In genomic region chr11:123537726-123538125, GRCh38 we compare ENCODE assay signal across 24 cellular contexts.
DNase-seq lines count a peak whose midpoint lies in the region; ATAC-seq and TF ChIP-seq lines count a peak whose summit lies in the region.
"Had no signal": no experiment of that assay in that cellular context is flagged by ENCODE, and none has a peak within 500 bp of the region (broad histone marks: within the 10 kb centered on the region; RNA-seq: fewer than 3 reads in every experiment).

No MANE protein-coding gene starts in this region.

- TF ChIP-seq POLR2A in thyroid gland (IDR thresholded peaks at IDR 0.05), result no peak

- H3K4me1 Mint-ChIP-seq in WTC11, result peaks cover 52% of the 10 kb centered on the region

- H3K9ac ChIP-seq in iPS-20b (ENCODE audit: low read depth, low read length), result peak overlapping the region; percentile 57

- H3K27ac ChIP-seq in iPS-20b (ENCODE audit: low read length), result peak overlapping the region; percentile 55
- peak overlapping the region in 1 of 3 donors; percentile 31 for H3K27ac ChIP-seq in thyroid gland
- H3K27ac ChIP-seq: RWPE1 had no signal

- peak overlapping the region; percentile 97 for H3K27ac Mint-ChIP-seq in WTC11
- H3K27ac Mint-ChIP-seq: CD4-positive, CD25-positive, alpha-beta regulatory T cell had no signal

- H3K36me3 Mint-ChIP-seq in WTC11, result no peaks in the 10 kb centered on the region
- H3K36me3 Mint-ChIP-seq: CD4-positive, CD25-positive, alpha-beta regulatory T cell had no signal

- no peaks in the 10 kb centered on the region for H3K9me3 ChIP-seq in iPS-20b (ENCODE audit: insufficient read depth, low read depth, low read length)
- no peaks in the 10 kb centered on the region for H3K9me3 ChIP-seq in thyroid gland
- H3K9me3 ChIP-seq: BE2C, Caco-2, MG63 had no signal

- H3K4me1 ChIP-seq in iPS-20b (ENCODE audit: insufficient read depth, low read length), result peaks cover 20% of the 10 kb centered on the region; the same call in 1 of the 2 replicates
- H3K4me1 ChIP-seq in thyroid gland, result peaks cover 5 to 33% of the 10 kb centered on the region in 2 donors
- H3K4me1 ChIP-seq: Caco-2 had no signal

- H3K4me3 ChIP-seq in iPS-20b (ENCODE audit: low read length) (peak overlapping the region; percentile 31; the same call in 1 of the 2 replicates), thyroid gland (replicated peaks in 1 of 3) (no peak overlapping the region)
- H3K4me3 ChIP-seq: MG63 had no signal

- WGBS in thyroid gland, 2 donors, result 91% methylated on average over 4 of the region's 4 CpGs

- H3K36me3 ChIP-seq in iPS-20b (ENCODE audit: insufficient read depth, low read depth, low read length) (no peaks in the 10 kb centered on the region), thyroid gland (no peaks in the 10 kb centered on the region)
- H3K36me3 ChIP-seq: BE2C, MG63 had no signal

- H3K27me3 ChIP-seq in iPS-20b (ENCODE audit: insufficient read depth, low read length) (no peaks in the 10 kb centered on the region), thyroid gland (no peaks in the 10 kb centered on the region)
- H3K27me3 ChIP-seq: BE2C, MG63 had no signal

- H3K4me3 Mint-ChIP-seq in WTC11, result peak overlapping the region; percentile 26; the same call in 1 of the 2 replicates
- H3K4me3 Mint-ChIP-seq: CD4-positive, CD25-positive, alpha-beta regulatory T cell had no signal

- DNase-seq in NOMO-1 treated with DMSO at 0.1 percent for 48 hours (lab: John Stamatoyannopoulos, UW; ENCODE audit: unreplicated experiment) (peak; percentile 37), NOMO-1 treated with dmso at 0.1 percent for 144 hours (lab: John Stamatoyannopoulos, UW; ENCODE audit: unreplicated experiment) (no peak), LHCN-M2 (ENCODE audit: low read depth) (peak; percentile 28), WTC11 (ENCODE audit: low spot score) (no peak), GM03348 (ENCODE audit: low spot score) (no peak), thyroid gland (no peak)
- DNase-seq: 8988T; BE2C; CD4-positive, CD25-positive, alpha-beta regulatory T cell; GOT3; IMR-90; MG63; NCI-H1092; NCI-H1436 treated with DMSO at 0.1 percent for 48 hours; NCI-H2029; NCI-H2171 treated with DMSO at 0.1 percent for 48 hours; NCI-H446; NCI-H748 treated with DMSO at 0.1 percent for 48 hours; NK-92 treated with Interleukin-12 subunit alpha and Interleukin-12 subunit beta, amount 100 ng/mL, for 24 hours; SIG-M5 had no signal

- TF ChIP-seq CTCF in WTC11 (IDR thresholded peaks at IDR 0.05) (no peak), thyroid gland (IDR thresholded peaks at IDR 0.05) (no peak)

- H3K9me3 Mint-ChIP-seq in WTC11, result no peaks in the 10 kb centered on the region
- H3K9me3 Mint-ChIP-seq: CD4-positive, CD25-positive, alpha-beta regulatory T cell had no signal

- H3K27me3 Mint-ChIP-seq in WTC11 (ENCODE audit: low read depth), result no peaks in the 10 kb centered on the region
- H3K27me3 Mint-ChIP-seq: CD4-positive, CD25-positive, alpha-beta regulatory T cell had no signal

- POLR2A ChIA-PET in WTC11 (lab: Charles Lee), result no interaction called here

- CTCF ChIA-PET in WTC11 (lab: Charles Lee), result interaction anchor here (1.0 to 3.0 kb wide), 9 partner anchors 17 to 276 kb away, joined by 3 to 20 read pairs (median 7); no protein-coding TSS in a partner anchor

- no peak for ATAC-seq in WTC11
- no peak for ATAC-seq in GM21786 (IDR thresholded peaks at IDR 0.05; ENCODE audit: unreplicated experiment)

- intact Hi-C loops in thyroid gland (cut with DNase I), result no loop called here

TF ChIP-seq in WTC11, 78 proteins besides CTCF, POLR2A, EP300 and RAD21:
- no peak for TF ChIP-seq OVOL2 (CRISPR knock-in tag; IDR thresholded peaks at IDR 0.05; ENCODE audit: borderline replicate concordance)

Comparison
In these comparisons a context has a peak if more than half of its experiments do, and no peak if none do; other contexts are left out.
1. DNase-seq: peak in NOMO-1 treated with DMSO at 0.1 percent for 48 hours (single experiment) and LHCN-M2 (single experiment); none in NOMO-1 treated with dmso at 0.1 percent for 144 hours (single experiment), WTC11 (single experiment), GM03348 (single experiment) and thyroid gland (0 of 2).